1 cellular context compared by ENCODE assay signal in the genomic region with DNA sequence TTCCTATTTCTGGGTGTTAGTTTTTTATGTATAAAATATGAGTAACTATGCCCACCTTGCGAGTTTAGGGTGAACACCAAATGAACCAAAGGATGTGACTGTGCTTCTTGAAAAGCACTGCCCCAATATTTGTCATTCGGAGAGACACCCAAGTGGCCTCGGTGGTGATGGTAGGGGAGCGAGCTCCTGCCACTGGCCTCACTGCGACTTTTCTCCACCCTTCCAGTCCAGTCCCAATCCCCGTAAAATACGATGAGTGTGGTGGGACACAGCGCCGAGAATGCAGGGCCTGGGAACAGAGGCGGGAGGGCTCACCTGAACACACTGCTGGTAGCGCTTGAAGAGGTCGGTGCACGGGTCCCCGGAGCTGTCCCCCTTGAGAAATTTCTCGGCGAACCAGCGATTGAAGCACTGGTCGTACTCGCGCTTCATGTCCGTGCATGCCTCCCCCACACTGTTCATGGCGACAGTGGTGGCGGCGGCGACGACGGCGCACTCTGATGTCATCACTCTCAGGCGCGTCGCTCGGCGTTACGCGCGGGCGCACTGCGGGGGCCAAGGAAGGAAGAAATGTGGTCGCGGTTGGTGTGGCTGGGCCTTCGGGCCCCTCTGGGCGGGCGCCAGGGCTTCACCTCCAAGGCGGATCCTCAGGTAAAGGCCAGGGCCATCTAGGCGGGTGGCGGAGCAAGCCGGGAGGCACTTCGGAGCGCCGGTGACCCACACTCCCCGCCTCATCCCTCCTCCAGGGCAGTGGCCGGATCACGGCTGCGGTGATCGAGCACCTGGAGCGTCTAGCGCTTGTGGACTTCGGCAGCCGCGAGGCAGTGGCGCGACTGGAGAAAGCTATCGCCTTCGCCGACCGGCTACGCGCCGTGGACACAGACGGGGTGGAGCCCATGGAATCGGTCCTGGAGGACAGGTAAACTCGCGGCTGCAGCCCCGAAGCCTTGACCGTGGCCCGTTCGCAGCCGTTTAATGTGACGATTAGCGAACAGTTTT.
TF ChIP-seq lines count a peak whose summit lies in the region.

A gene with protein sequence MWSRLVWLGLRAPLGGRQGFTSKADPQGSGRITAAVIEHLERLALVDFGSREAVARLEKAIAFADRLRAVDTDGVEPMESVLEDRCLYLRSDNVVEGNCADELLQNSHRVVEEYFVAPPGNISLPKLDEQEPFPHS (plus strand): TSS at position 534 of the 999 bp plus-strand sequence. CDS start 37 bp downstream, at position 571.
A gene (minus strand): TSS at position 474 of the 999 bp plus-strand sequence. CDS start 12 bp downstream, at position 462.

TF ChIP-seq in Ishikawa, 13 proteins besides CTCF, POLR2A, EP300 and RAD21 (continued from another document):
- TF ChIP-seq, protein P1, sequence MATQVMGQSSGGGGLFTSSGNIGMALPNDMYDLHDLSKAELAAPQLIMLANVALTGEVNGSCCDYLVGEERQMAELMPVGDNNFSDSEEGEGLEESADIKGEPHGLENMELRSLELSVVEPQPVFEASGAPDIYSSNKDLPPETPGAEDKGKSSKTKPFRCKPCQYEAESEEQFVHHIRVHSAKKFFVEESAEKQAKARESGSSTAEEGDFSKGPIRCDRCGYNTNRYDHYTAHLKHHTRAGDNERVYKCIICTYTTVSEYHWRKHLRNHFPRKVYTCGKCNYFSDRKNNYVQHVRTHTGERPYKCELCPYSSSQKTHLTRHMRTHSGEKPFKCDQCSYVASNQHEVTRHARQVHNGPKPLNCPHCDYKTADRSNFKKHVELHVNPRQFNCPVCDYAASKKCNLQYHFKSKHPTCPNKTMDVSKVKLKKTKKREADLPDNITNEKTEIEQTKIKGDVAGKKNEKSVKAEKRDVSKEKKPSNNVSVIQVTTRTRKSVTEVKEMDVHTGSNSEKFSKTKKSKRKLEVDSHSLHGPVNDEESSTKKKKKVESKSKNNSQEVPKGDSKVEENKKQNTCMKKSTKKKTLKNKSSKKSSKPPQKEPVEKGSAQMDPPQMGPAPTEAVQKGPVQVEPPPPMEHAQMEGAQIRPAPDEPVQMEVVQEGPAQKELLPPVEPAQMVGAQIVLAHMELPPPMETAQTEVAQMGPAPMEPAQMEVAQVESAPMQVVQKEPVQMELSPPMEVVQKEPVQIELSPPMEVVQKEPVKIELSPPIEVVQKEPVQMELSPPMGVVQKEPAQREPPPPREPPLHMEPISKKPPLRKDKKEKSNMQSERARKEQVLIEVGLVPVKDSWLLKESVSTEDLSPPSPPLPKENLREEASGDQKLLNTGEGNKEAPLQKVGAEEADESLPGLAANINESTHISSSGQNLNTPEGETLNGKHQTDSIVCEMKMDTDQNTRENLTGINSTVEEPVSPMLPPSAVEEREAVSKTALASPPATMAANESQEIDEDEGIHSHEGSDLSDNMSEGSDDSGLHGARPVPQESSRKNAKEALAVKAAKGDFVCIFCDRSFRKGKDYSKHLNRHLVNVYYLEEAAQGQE (IDR thresholded peaks at IDR 0.05; ENCODE audit: low read depth) = no peak
- TF ChIP-seq, protein P2, sequence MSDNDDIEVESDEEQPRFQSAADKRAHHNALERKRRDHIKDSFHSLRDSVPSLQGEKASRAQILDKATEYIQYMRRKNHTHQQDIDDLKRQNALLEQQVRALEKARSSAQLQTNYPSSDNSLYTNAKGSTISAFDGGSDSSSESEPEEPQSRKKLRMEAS (IDR thresholded peaks at IDR 0.05) = peak; percentile 93
- no peak for TF ChIP-seq ZBTB7A (IDR thresholded peaks at IDR 0.05; ENCODE audit: low read depth)
- TF ChIP-seq TCF12 (IDR thresholded peaks at IDR 0.05; ENCODE audit: low read depth) = peak; percentile 72
- peak; percentile 83 for TF ChIP-seq TAF1 (IDR thresholded peaks at IDR 0.05; ENCODE audit: low read depth)
- TF ChIP-seq YY1 (IDR thresholded peaks at IDR 0.05; ENCODE audit: low read depth) = peak; percentile 94
- TF ChIP-seq TEAD4 (IDR thresholded peaks at IDR 0.05) = peak; percentile 34
- TF ChIP-seq CEBPB (IDR thresholded peaks at IDR 0.05) = no peak
- TF ChIP-seq NFIC (IDR thresholded peaks at IDR 0.05) = no peak
- TF ChIP-seq FOXM1 (IDR thresholded peaks at IDR 0.05; ENCODE audit: borderline replicate concordance, low read depth) = no peak
